Comparison of ENCODE assay signal across 10 cellular contexts in genomic region chr3:46442591-46443530, GRCh38. TPM values are rescaled to one million over a fixed set of nuclear protein-coding genes. Genes with fewer than 3 reads are reported as not detected.
DNase-seq lines count a peak whose midpoint lies in the region; ATAC-seq and TF ChIP-seq lines count a peak whose summit lies in the region.
"Had no signal": no experiment of that assay in that cellular context is flagged by ENCODE, and none has a peak within 500 bp of the region (broad histone marks: within the 10 kb centered on the region; RNA-seq: fewer than 3 reads in every experiment).

No MANE protein-coding gene starts in this region.

- 53 to 56% methylated on average over 16 of the region's 16 CpGs for WGBS in tibial nerve, 2 donors

- no peaks in the 10 kb centered on the region for H3K27me3 ChIP-seq in tibial nerve

- ATAC-seq in activated naive CD8-positive, alpha-beta T cell treated with anti-CD3 and anti-CD28 coated beads, Interleukin-2, amount 50 U/mL, for 24 hours: no peak
- no peak for ATAC-seq in GM19328 (IDR thresholded peaks at IDR 0.05; ENCODE audit: unreplicated experiment)

- TF ChIP-seq CTCF in RWPE1 (conservative IDR thresholded peaks at IDR 0.05; ENCODE audit: low read depth) (peak; percentile 68), tibial nerve (IDR thresholded peaks at IDR 0.05) (peak; percentile 25 to 70 (median 56))

- POLR2A ChIA-PET in RWPE1 (lab: Yijun Ruan, JAX; ENCODE audit: low non-redundant PET): no interaction called here
- POLR2A ChIA-PET in activated CD4-positive, alpha-beta memory T cell treated with anti-CD3 and anti-CD28 coated beads for 36 hours (lab: Charles Lee): no interaction called here

- no peaks in the 10 kb centered on the region for H3K9me3 ChIP-seq in tibial nerve

- CTCF ChIA-PET in RWPE1 (lab: Yijun Ruan, JAX): interaction anchor here (0.6 to 0.8 kb wide), 6 partner anchors 58 to 590 kb away, joined by 3 to 5 read pairs (median 3); partner anchors contain the start of gene CCR2
- CTCF ChIA-PET in activated CD4-positive, alpha-beta memory T cell treated with anti-CD3 and anti-CD28 coated beads for 36 hours (lab: Charles Lee): interaction anchor here (0.6 to 1.8 kb wide), 3 partner anchors 20 to 75 kb away, joined by 4 to 9 read pairs (median 5); no protein-coding TSS in a partner anchor

- intact Hi-C loops in activated CD4-positive, alpha-beta memory T cell treated with anti-CD3 and anti-CD28 coated beads for 36 hours (cut with micrococcal nuclease): no loop called here

- no peak overlapping the region for H3K4me3 ChIP-seq in tibial nerve

- H3K4me3 Mint-ChIP-seq in activated naive CD8-positive, alpha-beta T cell treated with anti-CD3 and anti-CD28 coated beads, Interleukin-2, amount 50 U/mL, for 24 hours: no peak overlapping the region
- no peak overlapping the region for H3K4me3 Mint-ChIP-seq in activated naive CD8-positive, alpha-beta T cell treated with anti-CD3 and anti-CD28 coated beads for 36 hours
- no peak overlapping the region for H3K4me3 Mint-ChIP-seq in activated CD4-positive, alpha-beta memory T cell treated with anti-CD3 and anti-CD28 coated beads for 36 hours
- H3K4me3 Mint-ChIP-seq: activated naive CD8-positive, alpha-beta T cell had no signal

- H3K9me3 Mint-ChIP-seq in activated naive CD8-positive, alpha-beta T cell treated with anti-CD3 and anti-CD28 coated beads, Interleukin-2, amount 50 U/mL, for 24 hours: no peaks in the 10 kb centered on the region
- H3K9me3 Mint-ChIP-seq in activated naive CD8-positive, alpha-beta T cell treated with anti-CD3 and anti-CD28 coated beads for 36 hours: no peaks in the 10 kb centered on the region
- no peaks in the 10 kb centered on the region for H3K9me3 Mint-ChIP-seq in activated CD4-positive, alpha-beta memory T cell treated with anti-CD3 and anti-CD28 coated beads for 36 hours

- H3K27me3 Mint-ChIP-seq in activated naive CD8-positive, alpha-beta T cell treated with anti-CD3 and anti-CD28 coated beads, Interleukin-2, amount 50 U/mL, for 24 hours: no peaks in the 10 kb centered on the region
- no peaks in the 10 kb centered on the region for H3K27me3 Mint-ChIP-seq in activated naive CD8-positive, alpha-beta T cell treated with anti-CD3 and anti-CD28 coated beads for 36 hours
- H3K27me3 Mint-ChIP-seq in activated CD4-positive, alpha-beta memory T cell treated with anti-CD3 and anti-CD28 coated beads for 36 hours: no peaks in the 10 kb centered on the region
- H3K27me3 Mint-ChIP-seq: activated naive CD8-positive, alpha-beta T cell had no signal

- no peaks in the 10 kb centered on the region for H3K36me3 Mint-ChIP-seq in activated naive CD8-positive, alpha-beta T cell treated with anti-CD3 and anti-CD28 coated beads, Interleukin-2, amount 50 U/mL, for 24 hours (ENCODE audit: low read depth)
- no peaks in the 10 kb centered on the region for H3K36me3 Mint-ChIP-seq in activated naive CD8-positive, alpha-beta T cell treated with anti-CD3 and anti-CD28 coated beads for 36 hours
- H3K36me3 Mint-ChIP-seq in activated CD4-positive, alpha-beta memory T cell treated with anti-CD3 and anti-CD28 coated beads for 36 hours: no peaks in the 10 kb centered on the region
- H3K36me3 Mint-ChIP-seq: activated naive CD8-positive, alpha-beta T cell had no signal

- no peak for TF ChIP-seq POLR2A in tibial nerve (IDR thresholded peaks at IDR 0.05)

- H3K27ac Mint-ChIP-seq in activated naive CD8-positive, alpha-beta T cell treated with anti-CD3 and anti-CD28 coated beads, Interleukin-2, amount 50 U/mL, for 24 hours: no peak overlapping the region
- H3K27ac Mint-ChIP-seq in activated naive CD8-positive, alpha-beta T cell treated with anti-CD3 and anti-CD28 coated beads for 36 hours: no peak overlapping the region
- H3K27ac Mint-ChIP-seq in activated CD4-positive, alpha-beta memory T cell treated with anti-CD3 and anti-CD28 coated beads for 36 hours: no peak overlapping the region
- H3K27ac Mint-ChIP-seq: activated naive CD8-positive, alpha-beta T cell had no signal

- H3K36me3 ChIP-seq in tibial nerve: no peaks in the 10 kb centered on the region

- peaks cover 25% of the 10 kb centered on the region for H3K4me1 Mint-ChIP-seq in activated naive CD8-positive, alpha-beta T cell treated with anti-CD3 and anti-CD28 coated beads, Interleukin-2, amount 50 U/mL, for 24 hours
- peaks cover 19% of the 10 kb centered on the region for H3K4me1 Mint-ChIP-seq in activated naive CD8-positive, alpha-beta T cell treated with anti-CD3 and anti-CD28 coated beads for 36 hours
- peaks cover 17% of the 10 kb centered on the region for H3K4me1 Mint-ChIP-seq in activated CD4-positive, alpha-beta memory T cell treated with anti-CD3 and anti-CD28 coated beads for 36 hours (ENCODE audit: low read depth)

- H3K27ac ChIP-seq in RWPE1 (no peak overlapping the region), tibial nerve (no peak overlapping the region)

- TF ChIP-seq EP300 in tibial nerve (IDR thresholded peaks at IDR 0.05): no peak

- peak; percentile 22 for DNase-seq in activated naive CD8-positive, alpha-beta T cell treated with anti-CD3 and anti-CD28 coated beads, Interleukin-2, amount 50 U/mL, for 24 hours
- no peak for DNase-seq in activated naive CD8-positive, alpha-beta T cell treated with anti-CD3 and anti-CD28 coated beads for 36 hours
- DNase-seq in RWPE1 (ENCODE audit: low spot score): peak; percentile 37
- peak; percentile 50 for DNase-seq in fibroblast of gingiva (ENCODE audit: low read depth)
- no peak for DNase-seq in tibial nerve (ENCODE audit: low spot score in 2 of 2)
- DNase-seq in activated CD4-positive, alpha-beta memory T cell treated with anti-CD3 and anti-CD28 coated beads for 36 hours: no peak
- DNase-seq in COLO668 (lab: John Stamatoyannopoulos, UW; ENCODE audit: unreplicated experiment): no peak

- H3K4me1 ChIP-seq in tibial nerve: no peaks in the 10 kb centered on the region

RNA-seq across cellular contexts. Expression of gene LTF, which starts 21.8 kb away (rescaled TPM):
- total RNA-seq in activated naive CD8-positive, alpha-beta T cell treated with anti-CD3 and anti-CD28 coated beads for 36 hours: not detected
- 1 to 10 TPM in 1 of 4 donors, under 1 TPM in 2, not detected in 1; 0.30 to 1.2 (median 0.42) TPM for total RNA-seq in tibial nerve
- total RNA-seq in activated CD4-positive, alpha-beta memory T cell treated with anti-CD3 and anti-CD28 coated beads for 36 hours: not detected

RNA-seq across cellular contexts. Expression of gene CCRL2, which starts 35.8 kb away (rescaled TPM):
- 1 to 10 TPM; 3.1 to 3.4 TPM for total RNA-seq in activated naive CD8-positive, alpha-beta T cell treated with anti-CD3 and anti-CD28 coated beads for 36 hours
- total RNA-seq in tibial nerve: 1 to 10 TPM; 1.3 to 2.7 (median 1.9) TPM
- 1 to 10 TPM; 1.3 to 1.4 TPM for total RNA-seq in activated CD4-positive, alpha-beta memory T cell treated with anti-CD3 and anti-CD28 coated beads for 36 hours

RNA-seq across cellular contexts. Expression of gene RTP3, which starts 54.9 kb away (rescaled TPM):
- not detected for total RNA-seq in activated naive CD8-positive, alpha-beta T cell treated with anti-CD3 and anti-CD28 coated beads for 36 hours
- not detected for total RNA-seq in tibial nerve
- total RNA-seq in activated CD4-positive, alpha-beta memory T cell treated with anti-CD3 and anti-CD28 coated beads for 36 hours: not detected
- total RNA-seq: subcutaneous adipose tissue had no signal

Comparison
In these comparisons a context has a peak if more than half of its experiments do, and no peak if none do; other contexts are left out.
1. DNase-seq: peak in activated naive CD8-positive, alpha-beta T cell treated with anti-CD3 and anti-CD28 coated beads, Interleukin-2, amount 50 U/mL, for 24 hours (single experiment), RWPE1 (single experiment) and fibroblast of gingiva (single experiment); none in activated naive CD8-positive, alpha-beta T cell treated with anti-CD3 and anti-CD28 coated beads for 36 hours (single experiment), tibial nerve (0 of 2), activated CD4-positive, alpha-beta memory T cell treated with anti-CD3 and anti-CD28 coated beads for 36 hours (single experiment) and COLO668 (single experiment).